9 cellular contexts compared by ENCODE assay signal in genomic region chr1:153288634-153289275, GRCh38. TPM values are rescaled to one million over a fixed set of nuclear protein-coding genes. Genes with fewer than 3 reads are reported as not detected.
A peak's percentile ranks its signal among the peaks of the same experiment; 100 is the strongest.
DNase-seq lines count a peak whose midpoint lies in the region; TF ChIP-seq lines count a peak whose summit lies in the region.
"Had no signal": no experiment of that assay in that cellular context is flagged by ENCODE, and none has a peak within 500 bp of the region (broad histone marks: within the 10 kb centered on the region; RNA-seq: fewer than 3 reads in every experiment).

No MANE protein-coding gene starts in this region.

- DNase-seq in NCI-H146 (lab: John Stamatoyannopoulos, UW) (peak; percentile 14), NCI-H146 treated with DMSO at 0.1 percent for 48 hours (lab: John Stamatoyannopoulos, UW; ENCODE audit: unreplicated experiment) (no peak), mammary epithelial cell (peak; percentile 83), progenitor cell of endocrine pancreas (ENCODE audit: low spot score, unreplicated experiment) (no peak), testis (no peak), NCI-H187 (lab: John Stamatoyannopoulos, UW) (no peak), NOMO-1 treated with dmso at 0.1 percent for 144 hours (lab: John Stamatoyannopoulos, UW; ENCODE audit: unreplicated experiment) (no peak)

- no peak for TF ChIP-seq POLR2A in testis (IDR thresholded peaks at IDR 0.05)

- no peaks in the 10 kb centered on the region for H3K9me3 ChIP-seq in mammary epithelial cell (replicated peaks; ENCODE audit: insufficient read depth, low read length)
- H3K9me3 ChIP-seq in testis = no peaks in the 10 kb centered on the region

- H3K27ac ChIP-seq in KMS-11 (no peak overlapping the region), mammary epithelial cell (ENCODE audit: insufficient read depth, low read depth, low read length) (no peak overlapping the region), testis (no peak overlapping the region)
- H3K27ac ChIP-seq: BLaER1 treated with 17β-estradiol and CSF1 and Interleukin-3, amounts not matched to agents 10 nM and 100 nM had no signal

- CTCF ChIA-PET in mammary epithelial cell (lab: Charles Lee; ENCODE audit: low non-redundant PET) = interaction anchor here (0.5 to 1.1 kb wide), 11 partner anchors 26 to 724 kb away, joined by 3 to 6 read pairs (median 4); partner anchors contain the start of gene LORICRIN

- H3K4me3 ChIP-seq in KMS-11 (IDR thresholded peaks at IDR 0.05; ENCODE audit: insufficient read depth, low read depth, low read length) (no peak overlapping the region), mammary epithelial cell (replicated peaks in 1 of 3; ENCODE audit: insufficient read depth in 1 of 3, low read depth in 2 of 3, low read length in 3 of 3) (no peak overlapping the region), testis (no peak overlapping the region)
- H3K4me3 ChIP-seq: BLaER1 treated with 17β-estradiol and CSF1 and Interleukin-3, amounts not matched to agents 10 nM and 100 nM had no signal

- no peaks in the 10 kb centered on the region for H4K20me1 ChIP-seq in KMS-11 (ENCODE audit: insufficient read depth)
- H4K20me1 ChIP-seq in mammary epithelial cell (ENCODE audit: insufficient read depth, low read length) = no peaks in the 10 kb centered on the region
- H4K20me1 ChIP-seq: BLaER1 treated with 17β-estradiol and CSF1 and Interleukin-3, amounts not matched to agents 10 nM and 100 nM had no signal

- no peaks in the 10 kb centered on the region for H3K9me3 Mint-ChIP-seq in progenitor cell of endocrine pancreas (ENCODE audit: low read depth)

- H3K4me1 ChIP-seq in KMS-11 (ENCODE audit: low read depth, poor library complexity, severe bottlenecking) = no peaks in the 10 kb centered on the region
- peaks cover 34% of the 10 kb centered on the region for H3K4me1 ChIP-seq in mammary epithelial cell (ENCODE audit: insufficient read depth, low read length)
- no peaks in the 10 kb centered on the region for H3K4me1 ChIP-seq in testis

- BruUV-seq in mammary epithelial cell (replicated peaks; lab: Mats Ljungman, UMichigan) = no TSS peak

- H3K27ac Mint-ChIP-seq in progenitor cell of endocrine pancreas = no peak overlapping the region

- no peak overlapping the region for H3K4me2 ChIP-seq in KMS-11
- H3K4me2 ChIP-seq in mammary epithelial cell (ENCODE audit: insufficient read depth, low read depth, low read length) = peak overlapping the region; percentile 37
- H3K4me2 ChIP-seq: BLaER1 treated with 17β-estradiol and CSF1 and Interleukin-3, amounts not matched to agents 10 nM and 100 nM had no signal

- H3K4me1 Mint-ChIP-seq in progenitor cell of endocrine pancreas (ENCODE audit: low read depth) = no peaks in the 10 kb centered on the region

- no peaks in the 10 kb centered on the region for H3K36me3 Mint-ChIP-seq in progenitor cell of endocrine pancreas (ENCODE audit: insufficient read depth)

- no peak overlapping the region for H3K4me3 Mint-ChIP-seq in progenitor cell of endocrine pancreas (ENCODE audit: low read depth)

- H3K79me2 ChIP-seq in KMS-11 (ENCODE audit: insufficient read depth, low read depth) (no peaks in the 10 kb centered on the region), mammary epithelial cell (ENCODE audit: insufficient read depth, low read length) (no peaks in the 10 kb centered on the region)

- H3K27me3 ChIP-seq in KMS-11 (ENCODE audit: insufficient read depth, low read depth) (no peaks in the 10 kb centered on the region), mammary epithelial cell (ENCODE audit: insufficient read depth, low read length) (no peaks in the 10 kb centered on the region), testis (no peaks in the 10 kb centered on the region)
- H3K27me3 ChIP-seq: BLaER1 treated with 17β-estradiol and CSF1 and Interleukin-3, amounts not matched to agents 10 nM and 100 nM had no signal

- no peak overlapping the region for H2AFZ ChIP-seq in KMS-11 (ENCODE audit: low read depth)
- no peak overlapping the region for H2AFZ ChIP-seq in mammary epithelial cell (ENCODE audit: low read depth, low read length)

- 75% methylated on average over 9 of the region's 11 CpGs for WGBS in mammary epithelial cell (ENCODE audit: low coverage, missing lambda C conversion rate)
- 61 to 63% methylated on average over 11 of the region's 11 CpGs for WGBS in testis, 2 donors

- dilution Hi-C loops in mammary epithelial cell (cut with HindIII; ENCODE audit: low sequenced_read_pairs) = loop anchor here (5.0 kb wide), 2 partner anchors 36 to 91 kb away; no protein-coding TSS in a partner anchor

- in situ Hi-C loops in mammary epithelial cell (cut with MboI; ENCODE audit: low sequenced_read_pairs in 2 of 2) = no loop called here

- no peaks in the 10 kb centered on the region for H3K36me3 ChIP-seq in KMS-11 (ENCODE audit: insufficient read depth)
- no peaks in the 10 kb centered on the region for H3K36me3 ChIP-seq in mammary epithelial cell (ENCODE audit: insufficient read depth, low read length)
- no peaks in the 10 kb centered on the region for H3K36me3 ChIP-seq in testis (ENCODE audit: low read depth, missing control alignments)
- H3K36me3 ChIP-seq: BLaER1 treated with 17β-estradiol and CSF1 and Interleukin-3, amounts not matched to agents 10 nM and 100 nM had no signal

- H3K27me3 Mint-ChIP-seq in progenitor cell of endocrine pancreas = peaks cover 12% of the 10 kb centered on the region

- intact Hi-C loops in mammary epithelial cell (cut with micrococcal nuclease) (loop anchor here (1.0 to 5.0 kb wide), 4 partner anchors 58 to 636 kb away; no protein-coding TSS in a partner anchor), testis (cut with DNase I; ENCODE audit: low total_unique reads) (no loop called here)

- H3K9ac ChIP-seq in KMS-11 (no peak overlapping the region), mammary epithelial cell (ENCODE audit: insufficient read depth, low read length) (no peak overlapping the region)
- H3K9ac ChIP-seq: BLaER1 treated with 17β-estradiol and CSF1 and Interleukin-3, amounts not matched to agents 10 nM and 100 nM had no signal

- peak; percentile 90 for TF ChIP-seq CTCF in KMS-11 (conservative IDR thresholded peaks at IDR 0.05; ENCODE audit: low read depth, low read length)
- peak; percentile 75 to 89 for TF ChIP-seq CTCF in mammary epithelial cell (conservative IDR thresholded peaks at IDR 0.05 in 1 of 2, IDR thresholded peaks at IDR 0.05 in 1 of 2; ENCODE audit: extremely low read depth in 1 of 2, insufficient read depth in 1 of 2, low read depth in 1 of 2, low read length in 2 of 2)
- TF ChIP-seq CTCF in progenitor cell of endocrine pancreas (IDR thresholded peaks at IDR 0.05; ENCODE audit: unreplicated experiment) = peak; percentile 44
- TF ChIP-seq CTCF in testis (IDR thresholded peaks at IDR 0.05) = peak in 1 of 3 experiments; percentile 12

RNA-seq across cellular contexts. Expression of gene PGLYRP3, which starts 24.0 kb away (rescaled TPM):
- total RNA-seq in mammary epithelial cell (1 to 10 TPM in 1 of 2 donors, not detected in 1; 1.8 TPM), progenitor cell of endocrine pancreas (not detected in 2 replicates), testis (not detected)
- polyA plus RNA-seq in mammary epithelial cell (0.25 TPM), testis (ENCODE audit: insufficient read depth, low read depth, low replicate concordance) (0.28 TPM)
- polyA minus RNA-seq in mammary epithelial cell = not detected

RNA-seq across cellular contexts. Expression of gene LORICRIN, which starts 29.3 kb away (rescaled TPM):
- total RNA-seq in mammary epithelial cell = not detected
- not detected for polyA plus RNA-seq in mammary epithelial cell
- not detected for polyA minus RNA-seq in mammary epithelial cell
- not detected in 2 replicates for total RNA-seq in progenitor cell of endocrine pancreas
- under 1 TPM; 0.25 to 0.31 TPM for total RNA-seq in testis
- not detected for polyA plus RNA-seq in testis (ENCODE audit: insufficient read depth, low read depth, low replicate concordance)

RNA-seq across cellular contexts. Expression of gene PGLYRP4, which starts 59.9 kb away (rescaled TPM):
- total RNA-seq in mammary epithelial cell = under 1 TPM; 0.17 to 0.87 TPM
- 0.11 TPM for polyA plus RNA-seq in mammary epithelial cell
- polyA minus RNA-seq in mammary epithelial cell = not detected
- total RNA-seq in progenitor cell of endocrine pancreas = not detected in 2 replicates
- under 1 TPM in 1 of 2 donors, not detected in 1; 0.12 TPM for total RNA-seq in testis
- 0.17 TPM for polyA plus RNA-seq in testis (ENCODE audit: insufficient read depth, low read depth, low replicate concordance)

Comparison
In these comparisons a context has a peak if more than half of its experiments do, and no peak if none do; other contexts are left out.
1. DNase-seq: peak in NCI-H146 (single experiment) and mammary epithelial cell (single experiment); none in NCI-H146 treated with DMSO at 0.1 percent for 48 hours (single experiment), progenitor cell of endocrine pancreas (single experiment), testis (single experiment), NCI-H187 (0 of 2) and NOMO-1 treated with dmso at 0.1 percent for 144 hours (single experiment).